Comparison of ENCODE assay signal across 11 cellular contexts in the genomic region with DNA sequence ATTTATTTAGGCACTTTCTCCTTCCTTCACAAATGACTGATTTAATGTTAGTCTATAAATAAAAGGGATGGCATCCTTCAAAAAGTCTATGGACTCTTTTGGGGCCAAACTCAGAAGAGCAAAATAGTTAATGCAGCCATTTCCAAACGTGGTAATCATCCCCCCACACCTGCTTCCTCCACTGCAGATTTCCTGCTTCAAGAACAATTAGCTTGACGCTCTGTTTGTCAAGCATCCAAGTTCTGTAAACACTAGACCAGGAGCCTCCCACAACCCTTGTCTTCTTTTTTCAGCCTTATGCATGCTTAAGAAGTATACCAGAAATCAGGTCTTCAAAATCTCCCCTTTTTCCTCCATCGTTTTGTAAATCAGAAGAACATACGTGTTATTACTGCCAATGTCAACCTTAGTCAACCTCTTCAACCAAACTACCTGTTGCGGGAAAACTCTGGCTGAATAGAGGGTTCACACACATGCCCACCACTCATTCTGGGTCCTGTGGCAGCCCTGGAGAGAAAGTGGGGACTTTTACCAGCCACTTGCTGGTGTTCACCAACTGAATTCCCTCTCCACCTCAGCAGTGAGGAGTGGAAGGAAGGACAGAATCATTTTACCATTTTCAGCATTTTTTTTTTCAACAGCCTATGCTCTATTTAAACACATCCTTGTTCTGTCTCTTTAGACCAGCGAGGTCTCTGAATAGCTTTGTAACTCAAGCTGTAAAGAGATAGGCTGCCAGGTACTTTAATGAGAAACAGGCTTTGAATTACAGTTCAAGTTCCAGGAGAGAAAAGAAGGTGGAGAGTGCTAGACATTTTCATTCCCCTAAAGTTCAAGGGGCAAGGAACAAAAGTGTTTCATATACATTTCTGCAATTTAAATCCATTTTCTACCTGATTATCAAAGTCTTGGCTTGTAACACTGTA. TPM values are rescaled to one million over a fixed set of nuclear protein-coding genes. Genes with fewer than 3 reads are reported as not detected.
A peak's percentile ranks its signal among the peaks of the same experiment; 100 is the strongest.
DNase-seq lines count a peak whose midpoint lies in the region; ATAC-seq and TF ChIP-seq lines count a peak whose summit lies in the region.
"Had no signal": no experiment of that assay in that cellular context is flagged by ENCODE, and none has a peak within 500 bp of the region (broad histone marks: within the 10 kb centered on the region; RNA-seq: fewer than 3 reads in every experiment).

No MANE protein-coding gene starts in this region.

- H3K27me3 ChIP-seq in dorsolateral prefrontal cortex: no peaks in the 10 kb centered on the region

- DNase-seq in COR-L47 (lab: John Stamatoyannopoulos, UW) (peak; percentile 89), NCI-H2081 treated with DMSO at 0.1 percent for 48 hours (lab: John Stamatoyannopoulos, UW) (peak; percentile 19), dorsolateral prefrontal cortex (no peak), nephron progenitor cell (no peak), ureter (ENCODE audit: low spot score) (no peak), kidney glomerular epithelial cell (lab: John Stamatoyannopoulos, UW) (no peak), erythroblast (lab: John Stamatoyannopoulos, UW) (no peak)
- DNase-seq: AML-193, Karpas-422 had no signal

- peak overlapping the region; percentile 44 for H3K4me3 Mint-ChIP-seq in nephron progenitor cell

- peaks cover 62% of the 10 kb centered on the region for H3K36me3 Mint-ChIP-seq in nephron progenitor cell (ENCODE audit: low read depth)

- H3K27ac ChIP-seq in dorsolateral prefrontal cortex: peak overlapping the region in 58 of 59 donors; percentile 8 to 99 (median 96)

- no peak for TF ChIP-seq POLR2A in erythroblast (IDR thresholded peaks at IDR 0.05; ENCODE audit: low read length)

- no peak for TF ChIP-seq CTCF in dorsolateral prefrontal cortex (IDR thresholded peaks at IDR 0.05 in 54 of 56, conservative IDR thresholded peaks at IDR 0.05 in 2 of 56; ENCODE audit: low read depth in 1 of 56, partially characterized antibody in 56 of 56)
- TF ChIP-seq CTCF in nephron progenitor cell (IDR thresholded peaks at IDR 0.05): no peak

- peaks cover 86% of the 10 kb centered on the region for H3K4me1 Mint-ChIP-seq in nephron progenitor cell

- intact Hi-C loops in dorsolateral prefrontal cortex (cut with DNase I): loop anchor here in 1 of 2 donors (10.0 kb wide), 1 partner anchor 162 kb away; no protein-coding TSS in a partner anchor

- peak overlapping the region in 17 of 59 donors; percentile 0 to 47 (median 13) for H3K4me3 ChIP-seq in dorsolateral prefrontal cortex
- H3K4me3 ChIP-seq: lung had no signal

- no peaks in the 10 kb centered on the region for H3K9me3 Mint-ChIP-seq in nephron progenitor cell

- no peak for ATAC-seq in GM21723 (IDR thresholded peaks at IDR 0.05; ENCODE audit: unreplicated experiment)

- H3K27ac Mint-ChIP-seq in nephron progenitor cell: peak overlapping the region; percentile 66

- H3K27me3 Mint-ChIP-seq in nephron progenitor cell (ENCODE audit: low read depth, poor library complexity): no peaks in the 10 kb centered on the region

RNA-seq across cellular contexts. Expression of a gene that starts 39.1 kb away (rescaled TPM):
- total RNA-seq in dorsolateral prefrontal cortex (10 to 100 TPM; 19.0 to 43.3 (median 29.8) TPM), ureter (26.4 TPM)

Comparison
In these comparisons a context has a peak if more than half of its experiments do, and no peak if none do; other contexts are left out.
1. DNase-seq: peak in COR-L47 (single experiment) and NCI-H2081 treated with DMSO at 0.1 percent for 48 hours (single experiment); none in dorsolateral prefrontal cortex (0 of 10), nephron progenitor cell (single experiment), ureter (single experiment), kidney glomerular epithelial cell (single experiment) and erythroblast (0 of 2).